In the genomic region with DNA sequence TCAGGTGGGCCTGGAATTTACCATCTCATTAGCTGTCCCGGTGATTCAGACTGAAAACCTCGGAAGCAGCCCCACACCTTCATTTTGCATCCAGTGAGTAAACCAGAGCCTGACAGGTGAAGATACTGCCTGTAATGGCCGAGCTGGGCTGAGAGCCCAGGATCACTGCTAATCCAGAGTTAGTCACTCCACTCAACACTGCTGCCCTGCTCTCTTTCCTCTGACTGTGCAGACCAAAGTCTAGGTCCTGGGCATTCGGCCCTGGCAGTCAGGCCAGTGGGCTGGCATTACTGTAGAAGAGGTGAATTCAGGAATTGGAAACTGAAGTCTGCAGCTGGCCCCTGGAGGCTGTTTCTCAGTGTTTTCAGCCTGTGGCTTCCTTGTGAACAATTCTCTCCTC, we compare ENCODE assay signal across 1 cellular context.
TF ChIP-seq lines count a peak whose summit lies in the region.

No MANE protein-coding gene starts in this region.

TF ChIP-seq in HCT116, 20 proteins besides CTCF, POLR2A, EP300 and RAD21:
- TF ChIP-seq ELF1 (IDR thresholded peaks at IDR 0.05; ENCODE audit: borderline replicate concordance, low read depth) = no peak
- TF ChIP-seq FOSL1 (IDR thresholded peaks at IDR 0.05; ENCODE audit: low read depth) = no peak
- no peak for TF ChIP-seq CBX3 (IDR thresholded peaks at IDR 0.05; ENCODE audit: low read depth)
- no peak for TF ChIP-seq SRF (IDR thresholded peaks at IDR 0.05; ENCODE audit: low read depth)
- no peak for TF ChIP-seq TCF7L2 (IDR thresholded peaks at IDR 0.05; ENCODE audit: borderline replicate concordance, extremely low read depth, insufficient read depth, insufficient read length)
- TF ChIP-seq, protein P1, sequence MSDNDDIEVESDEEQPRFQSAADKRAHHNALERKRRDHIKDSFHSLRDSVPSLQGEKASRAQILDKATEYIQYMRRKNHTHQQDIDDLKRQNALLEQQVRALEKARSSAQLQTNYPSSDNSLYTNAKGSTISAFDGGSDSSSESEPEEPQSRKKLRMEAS (IDR thresholded peaks at IDR 0.05) = no peak
- TF ChIP-seq SP1 (IDR thresholded peaks at IDR 0.05; ENCODE audit: low read depth) = no peak
- TF ChIP-seq EZH2phosphoT487 (IDR thresholded peaks at IDR 0.05; ENCODE audit: borderline replicate concordance) = no peak
- TF ChIP-seq, protein P2, sequence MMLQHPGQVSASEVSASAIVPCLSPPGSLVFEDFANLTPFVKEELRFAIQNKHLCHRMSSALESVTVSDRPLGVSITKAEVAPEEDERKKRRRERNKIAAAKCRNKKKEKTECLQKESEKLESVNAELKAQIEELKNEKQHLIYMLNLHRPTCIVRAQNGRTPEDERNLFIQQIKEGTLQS (IDR thresholded peaks at IDR 0.05) = no peak
- TF ChIP-seq JUND (IDR thresholded peaks at IDR 0.05) = no peak
- no peak for TF ChIP-seq EGR1 (IDR thresholded peaks at IDR 0.05; ENCODE audit: low read depth)
- TF ChIP-seq, protein P3, sequence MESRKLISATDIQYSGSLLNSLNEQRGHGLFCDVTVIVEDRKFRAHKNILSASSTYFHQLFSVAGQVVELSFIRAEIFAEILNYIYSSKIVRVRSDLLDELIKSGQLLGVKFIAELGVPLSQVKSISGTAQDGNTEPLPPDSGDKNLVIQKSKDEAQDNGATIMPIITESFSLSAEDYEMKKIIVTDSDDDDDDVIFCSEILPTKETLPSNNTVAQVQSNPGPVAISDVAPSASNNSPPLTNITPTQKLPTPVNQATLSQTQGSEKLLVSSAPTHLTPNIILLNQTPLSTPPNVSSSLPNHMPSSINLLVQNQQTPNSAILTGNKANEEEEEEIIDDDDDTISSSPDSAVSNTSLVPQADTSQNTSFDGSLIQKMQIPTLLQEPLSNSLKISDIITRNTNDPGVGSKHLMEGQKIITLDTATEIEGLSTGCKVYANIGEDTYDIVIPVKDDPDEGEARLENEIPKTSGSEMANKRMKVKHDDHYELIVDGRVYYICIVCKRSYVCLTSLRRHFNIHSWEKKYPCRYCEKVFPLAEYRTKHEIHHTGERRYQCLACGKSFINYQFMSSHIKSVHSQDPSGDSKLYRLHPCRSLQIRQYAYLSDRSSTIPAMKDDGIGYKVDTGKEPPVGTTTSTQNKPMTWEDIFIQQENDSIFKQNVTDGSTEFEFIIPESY (IDR thresholded peaks at IDR 0.05; ENCODE audit: extremely low read depth, insufficient replicate concordance, low read length) = no peak
- TF ChIP-seq ZFX (IDR thresholded peaks at IDR 0.05) = no peak
- TF ChIP-seq SIN3A (IDR thresholded peaks at IDR 0.05; ENCODE audit: low read depth) = no peak
- no peak for TF ChIP-seq POLR2AphosphoS5 (IDR thresholded peaks at IDR 0.05; ENCODE audit: low read depth, low read length)
- TF ChIP-seq EZH2 (IDR thresholded peaks at IDR 0.05) = no peak
- TF ChIP-seq ZNF274 (IDR thresholded peaks at IDR 0.05; ENCODE audit: low read depth, low read length) = no peak
- TF ChIP-seq, protein P4, sequence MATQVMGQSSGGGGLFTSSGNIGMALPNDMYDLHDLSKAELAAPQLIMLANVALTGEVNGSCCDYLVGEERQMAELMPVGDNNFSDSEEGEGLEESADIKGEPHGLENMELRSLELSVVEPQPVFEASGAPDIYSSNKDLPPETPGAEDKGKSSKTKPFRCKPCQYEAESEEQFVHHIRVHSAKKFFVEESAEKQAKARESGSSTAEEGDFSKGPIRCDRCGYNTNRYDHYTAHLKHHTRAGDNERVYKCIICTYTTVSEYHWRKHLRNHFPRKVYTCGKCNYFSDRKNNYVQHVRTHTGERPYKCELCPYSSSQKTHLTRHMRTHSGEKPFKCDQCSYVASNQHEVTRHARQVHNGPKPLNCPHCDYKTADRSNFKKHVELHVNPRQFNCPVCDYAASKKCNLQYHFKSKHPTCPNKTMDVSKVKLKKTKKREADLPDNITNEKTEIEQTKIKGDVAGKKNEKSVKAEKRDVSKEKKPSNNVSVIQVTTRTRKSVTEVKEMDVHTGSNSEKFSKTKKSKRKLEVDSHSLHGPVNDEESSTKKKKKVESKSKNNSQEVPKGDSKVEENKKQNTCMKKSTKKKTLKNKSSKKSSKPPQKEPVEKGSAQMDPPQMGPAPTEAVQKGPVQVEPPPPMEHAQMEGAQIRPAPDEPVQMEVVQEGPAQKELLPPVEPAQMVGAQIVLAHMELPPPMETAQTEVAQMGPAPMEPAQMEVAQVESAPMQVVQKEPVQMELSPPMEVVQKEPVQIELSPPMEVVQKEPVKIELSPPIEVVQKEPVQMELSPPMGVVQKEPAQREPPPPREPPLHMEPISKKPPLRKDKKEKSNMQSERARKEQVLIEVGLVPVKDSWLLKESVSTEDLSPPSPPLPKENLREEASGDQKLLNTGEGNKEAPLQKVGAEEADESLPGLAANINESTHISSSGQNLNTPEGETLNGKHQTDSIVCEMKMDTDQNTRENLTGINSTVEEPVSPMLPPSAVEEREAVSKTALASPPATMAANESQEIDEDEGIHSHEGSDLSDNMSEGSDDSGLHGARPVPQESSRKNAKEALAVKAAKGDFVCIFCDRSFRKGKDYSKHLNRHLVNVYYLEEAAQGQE (IDR thresholded peaks at IDR 0.05; ENCODE audit: low read depth) = no peak
